Comparison of ENCODE assay signal across 8 cellular contexts in the genomic region with DNA sequence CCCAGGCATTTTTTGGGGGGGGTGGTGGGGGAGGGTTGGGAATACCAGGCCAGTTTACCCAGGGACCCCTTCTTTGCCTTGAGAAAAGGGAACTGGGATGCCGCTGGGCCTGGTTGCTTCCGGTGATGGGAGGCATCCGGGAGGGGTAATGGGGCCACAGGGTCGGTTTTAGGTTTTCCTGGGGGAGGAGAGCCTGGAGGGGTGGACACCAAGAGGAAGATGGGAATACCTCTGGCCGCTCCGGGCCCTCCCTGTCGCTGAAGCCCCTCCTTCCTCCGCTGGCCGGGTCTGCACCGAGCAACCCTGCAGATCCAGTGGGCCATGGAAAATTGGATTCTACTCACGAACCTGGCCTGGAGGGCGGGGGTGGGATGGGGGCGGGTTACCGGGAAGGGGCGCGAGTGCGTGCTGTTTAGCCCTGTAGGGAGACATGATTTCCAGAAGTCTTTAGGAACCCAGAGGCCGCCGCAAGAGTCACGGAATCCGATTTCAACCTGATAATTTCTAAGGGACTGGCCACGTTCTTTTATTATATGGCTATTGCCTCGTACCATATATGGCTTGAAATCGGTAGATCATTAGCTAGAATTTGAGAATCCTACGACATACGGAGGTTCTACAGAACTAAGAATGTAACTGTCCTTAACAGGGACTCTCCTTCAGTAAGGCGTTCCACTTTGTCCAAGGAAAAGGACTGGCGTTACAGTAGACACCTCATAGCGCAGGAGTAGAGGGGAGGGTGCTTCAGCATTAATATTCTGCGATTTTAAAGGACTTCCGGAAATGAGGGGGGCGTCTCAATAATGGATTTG. TPM values are rescaled to one million over a fixed set of nuclear protein-coding genes. Genes with fewer than 3 reads are reported as not detected.
DNase-seq lines count a peak whose midpoint lies in the region; ATAC-seq, FAIRE-seq and TF ChIP-seq lines count a peak whose summit lies in the region.

No MANE protein-coding gene starts in this region.

- intact Hi-C loops in adrenal gland (cut with DNase I) (loop anchor here in 1 of 2 donors (5.0 kb wide), 1 partner anchor 120 kb away; a partner anchor contains a TSS), left ventricle myocardium inferior (cut with micrococcal nuclease) (no loop called here)

- H3K27ac ChIP-seq in AG04450 (ENCODE audit: low read depth, low read length) (peak overlapping the region; percentile 47), adrenal gland (peak overlapping the region; percentile 69 to 95 (median 90)), left ventricle myocardium inferior (replicated peaks) (peak overlapping the region; percentile 94)

- POLR2A ChIA-PET in AG04450 (lab: Yijun Ruan, JAX) = interaction anchor here (0.6 kb wide), 1 partner anchor 86 kb away, joined by 3 read pairs; no protein-coding TSS in a partner anchor

- DNase-seq in AG04450 (ENCODE audit: low read depth, low spot score) (no peak), GM18507 (ENCODE audit: extremely low spot score, insufficient read length, low read depth) (no peak), NCI-H2227 treated with DMSO at 0.1 percent for 48 hours (lab: John Stamatoyannopoulos, UW) (peak; percentile 23), adrenal gland (peak; percentile 42 to 67 (median 50)), left ventricle myocardium inferior (peak; percentile 38), pons (ENCODE audit: low spot score) (peak; percentile 41), NCI-H524 treated with DMSO at 0.1 percent for 48 hours (lab: John Stamatoyannopoulos, UW) (no peak)

- H3K4me3 ChIP-seq in AG04450 (ENCODE audit: low read depth, low read length) = peak overlapping the region; percentile 87
- H3K4me3 ChIP-seq in adrenal gland = peak overlapping the region in 3 of 4 donors; percentile 60 to 87 (median 78)
- peak overlapping the region; percentile 97 for H3K4me3 ChIP-seq in left ventricle myocardium inferior

- H3K36me3 ChIP-seq in adrenal gland (replicated peaks in 1 of 2) (peaks cover 0 to 7% of the 10 kb centered on the region in 2 donors), left ventricle myocardium inferior (peaks cover 12% of the 10 kb centered on the region)

- peak; percentile 36 for FAIRE-seq in GM18507 (lab: Jason Lieb, UNC)

- 0 to 2% (median 1%) methylated on average over 18 to 32 of the region's 32 CpGs for WGBS in adrenal gland, 4 donors

- TF ChIP-seq CTCF in AG04450 (IDR thresholded peaks at IDR 0.05; ENCODE audit: low read depth, low read length) (no peak), adrenal gland (IDR thresholded peaks at IDR 0.05) (no peak), left ventricle myocardium inferior (IDR thresholded peaks at IDR 0.05; ENCODE audit: borderline replicate concordance) (no peak)

- H3K4me1 ChIP-seq in adrenal gland (replicated peaks in 1 of 2) (peaks cover 15 to 33% of the 10 kb centered on the region in 2 donors), left ventricle myocardium inferior (peaks cover 65% of the 10 kb centered on the region)

- TF ChIP-seq POLR2A in adrenal gland (IDR thresholded peaks at IDR 0.05) = no peak

- ATAC-seq in GM19395 (IDR thresholded peaks at IDR 0.05; ENCODE audit: unreplicated experiment) = no peak

- H3K9me3 ChIP-seq in AG04450 (ENCODE audit: control insufficient read depth, insufficient read depth, low read length) (no peaks in the 10 kb centered on the region), adrenal gland (replicated peaks in 1 of 3) (no peaks in the 10 kb centered on the region), left ventricle myocardium inferior (replicated peaks) (no peaks in the 10 kb centered on the region)

- CTCF ChIA-PET in AG04450 (lab: Charles Lee) = no interaction called here

- no peaks in the 10 kb centered on the region for H3K27me3 ChIP-seq in AG04450 (ENCODE audit: control insufficient read depth, insufficient read depth, low read length)
- H3K27me3 ChIP-seq in adrenal gland = no peaks in the 10 kb centered on the region
- no peaks in the 10 kb centered on the region for H3K27me3 ChIP-seq in left ventricle myocardium inferior (ENCODE audit: low read depth)

RNA-seq across cellular contexts. Expression of a gene that starts 0.8 kb away (rescaled TPM):
- polyA plus RNA-seq in AG04450 (2011; rRNA removed) (62.5 and 74.3 TPM in 2 replicates), adrenal gland (10 to 100 TPM in 2 of 3 donors, 1 to 10 TPM in 1; 9.1 to 56.0 (median 14.8) TPM)
- polyA minus RNA-seq in AG04450 (2011; rRNA and poly(A)+ RNA removed) = 24.5 and 45.5 TPM in 2 replicates
- total RNA-seq in adrenal gland (10 to 100 TPM; 25.8 to 71.3 (median 40.7) TPM), left ventricle myocardium inferior (61.5 TPM)

RNA-seq across cellular contexts. Expression of a gene that starts 34.3 kb away (rescaled TPM):
- polyA plus RNA-seq in AG04450 (2011; rRNA removed) (696 and 852 TPM in 2 replicates), adrenal gland (1,000 to 10,000 TPM in 2 of 3 donors, 100 to 1,000 TPM in 1; 659 to 1,638 (median 1,300) TPM)
- polyA minus RNA-seq in AG04450 (2011; rRNA and poly(A)+ RNA removed) = 219 and 249 TPM in 2 replicates
- total RNA-seq in adrenal gland (100 to 1,000 TPM; 201 to 672 (median 275) TPM), left ventricle myocardium inferior (696 TPM)

RNA-seq across cellular contexts. Expression of a gene that starts 50.2 kb away (rescaled TPM):
- polyA plus RNA-seq in AG04450 (2011; rRNA removed) (0.32 and 0.33 TPM in 2 replicates), adrenal gland (under 1 TPM; 0.07 to 0.35 (median 0.24) TPM)
- polyA minus RNA-seq in AG04450 (2011; rRNA and poly(A)+ RNA removed) = 0.13 TPM in 1 of 2 replicates, not detected in the other
- total RNA-seq in adrenal gland (under 1 TPM in 3 of 8 donors, not detected in 5; 0.11 to 0.69 (median 0.61) TPM), left ventricle myocardium inferior (not detected)

Comparison
In these comparisons a context has a peak if more than half of its experiments do, and no peak if none do; other contexts are left out.
1. DNase-seq: peak in NCI-H2227 treated with DMSO at 0.1 percent for 48 hours (single experiment), adrenal gland (7 of 7), left ventricle myocardium inferior (single experiment) and pons (single experiment); none in AG04450 (single experiment), GM18507 (single experiment) and NCI-H524 treated with DMSO at 0.1 percent for 48 hours (single experiment).
2. Peak in every context shown above with its lines, with median percentiles within 50 percentile points of each other: H3K27ac ChIP-seq and H3K4me3 ChIP-seq.